8 cellular contexts compared by ENCODE assay signal in genomic region chr9:136949817-136950655, GRCh38. TPM values are rescaled to one million over a fixed set of nuclear protein-coding genes. Genes with fewer than 3 reads are reported as not detected.
DNase-seq lines count a peak whose midpoint lies in the region; TF ChIP-seq lines count a peak whose summit lies in the region.

No MANE protein-coding gene starts in this region.

- intact Hi-C loops in Caco-2 (cut with micrococcal nuclease; ENCODE audit: unreplicated experiment), result loop anchor here (2.0 to 10.0 kb wide), 4 partner anchors 47 to 163 kb away; partner anchors contain the start of genes ABCA2, AJM1, CLIC3 and PHPT1

- peak; percentile 99 for DNase-seq in Caco-2
- DNase-seq in GM20000 (ENCODE audit: low spot score), result peak; percentile 100
- peak; percentile 76 for DNase-seq in HT1080 (ENCODE audit: low read depth)
- DNase-seq in NOMO-1 treated with DMSO at 0.1 percent for 48 hours (lab: John Stamatoyannopoulos, UW; ENCODE audit: unreplicated experiment), result peak; percentile 94
- DNase-seq in activated CD8-positive, alpha-beta memory T cell treated with anti-CD3 and anti-CD28 coated beads, Interleukin-2, amount 50 U/mL, for 4 hours, result peak; percentile 97
- peak; percentile 99 for DNase-seq in epidermal melanocyte (ENCODE audit: insufficient read length, low spot score)
- peak; percentile 88 for DNase-seq in middle frontal gyrus (ENCODE audit: extremely low spot score, low spot score)
- DNase-seq in stimulated activated CD8-positive, alpha-beta memory T cell treated with anti-CD3 and anti-CD28 coated beads, Interleukin-2, amount 100 ng/mL, for 1 hour (ENCODE audit: low read depth in 2 of 2), result peak; percentile 92 to 95

- TF ChIP-seq CTCF in Caco-2 (IDR thresholded peaks at IDR 0.05; ENCODE audit: insufficient read depth in 1 of 2, low read depth in 1 of 2, low read length in 1 of 2, severe bottlenecking in 1 of 2, unreplicated experiment in 1 of 2) (peak; percentile 15 to 41), GM20000 (IDR thresholded peaks at IDR 0.05; ENCODE audit: extremely low read depth, missing control alignments) (no peak)

- POLR2A ChIA-PET in Caco-2 (lab: Charles Lee), result no interaction called here

- H3K4me3 ChIP-seq in Caco-2 (ENCODE audit: low read depth, low read length), result peak overlapping the region; percentile 60

- H3K4me3 Mint-ChIP-seq in Caco-2 (ENCODE audit: unreplicated experiment), result peak overlapping the region; percentile 76

- no peaks in the 10 kb centered on the region for H3K27me3 Mint-ChIP-seq in Caco-2 (ENCODE audit: insufficient read depth, unreplicated experiment)

- no peaks in the 10 kb centered on the region for H3K4me1 Mint-ChIP-seq in Caco-2 (ENCODE audit: low read depth, unreplicated experiment)

- H3K9me3 Mint-ChIP-seq in Caco-2 (ENCODE audit: unreplicated experiment), result no peaks in the 10 kb centered on the region

- no peaks in the 10 kb centered on the region for H3K27me3 ChIP-seq in Caco-2 (replicated peaks; ENCODE audit: control insufficient read depth, insufficient read depth, low read length)

- H3K4me1 ChIP-seq in Caco-2, result peaks cover 41% of the 10 kb centered on the region

- no peaks in the 10 kb centered on the region; the same call in 1 of the 2 replicates for H3K36me3 ChIP-seq in Caco-2 (ENCODE audit: control insufficient read depth, insufficient read depth, low read length)

- H3K36me3 Mint-ChIP-seq in Caco-2 (ENCODE audit: insufficient read depth, unreplicated experiment), result peaks cover 17% of the 10 kb centered on the region

- no peaks in the 10 kb centered on the region for H3K9me3 ChIP-seq in Caco-2

- CTCF ChIA-PET in Caco-2 (lab: Charles Lee), result interaction anchor here (0.6 to 2.6 kb wide), 4 partner anchors 80 to 136 kb away, joined by 5 to 42 read pairs (median 10); partner anchors contain the start of gene SAPCD2

- BruUV-seq in Caco-2 (replicated peaks; lab: Mats Ljungman, UMichigan), result TSS peak; percentile 74

- peak overlapping the region; percentile 94 for H3K27ac Mint-ChIP-seq in Caco-2 (ENCODE audit: unreplicated experiment)

RNA-seq across cellular contexts. Expression of gene LCN12, which starts 2.0 kb away (rescaled TPM):
- total RNA-seq in Caco-2 (2022), result 20.0 and 23.2 TPM in 2 replicates
- total RNA-seq in HT1080 (2014; rRNA removed; shearing (Covaris generic)), result not detected in 2 replicates
- polyA plus RNA-seq in HT1080 (2015; cell fraction: cytosol; rRNA removed), result 0.16 TPM in 1 of 2 replicates, not detected in the other
- polyA plus RNA-seq in HT1080 (2015; cell fraction: nucleus; rRNA removed), result 0.37 and 1.4 TPM in 2 replicates

RNA-seq across cellular contexts. Expression of gene C8G, which starts 5.0 kb away (rescaled TPM):
- total RNA-seq in Caco-2 (2022), result 0.77 and 1.3 TPM in 2 replicates
- total RNA-seq in HT1080 (2014; rRNA removed; shearing (Covaris generic)), result 0.47 TPM in 1 of 2 replicates, not detected in the other
- 1.1 TPM in 1 of 2 replicates, not detected in the other for polyA plus RNA-seq in HT1080 (2015; cell fraction: cytosol; rRNA removed)
- 5.8 TPM in 1 of 2 replicates, not detected in the other for polyA plus RNA-seq in HT1080 (2015; cell fraction: nucleus; rRNA removed)

RNA-seq across cellular contexts. Expression of gene FBXW5, which starts 5.5 kb away (rescaled TPM):
- 66.8 and 76.1 TPM in 2 replicates for total RNA-seq in Caco-2 (2022)
- total RNA-seq in HT1080 (2014; rRNA removed; shearing (Covaris generic)), result 171 and 188 TPM in 2 replicates
- 83.5 and 87.0 TPM in 2 replicates for polyA plus RNA-seq in HT1080 (2015; cell fraction: cytosol; rRNA removed)
- 221 and 225 TPM in 2 replicates for polyA plus RNA-seq in HT1080 (2015; cell fraction: nucleus; rRNA removed)

RNA-seq across cellular contexts. Expression of gene PTGDS, which starts 27.3 kb away (rescaled TPM):
- total RNA-seq in Caco-2 (2022), result not detected in 2 replicates
- total RNA-seq in HT1080 (2014; rRNA removed; shearing (Covaris generic)), result not detected in 2 replicates
- polyA plus RNA-seq in HT1080 (2015; cell fraction: cytosol; rRNA removed), result not detected in 2 replicates
- polyA plus RNA-seq in HT1080 (2015; cell fraction: nucleus; rRNA removed), result 0.91 TPM in 1 of 2 replicates, not detected in the other

RNA-seq across cellular contexts. Expression of gene LCNL1, which starts 32.8 kb away (rescaled TPM):
- total RNA-seq in Caco-2 (2022), result not detected in 2 replicates
- total RNA-seq in HT1080 (2014; rRNA removed; shearing (Covaris generic)), result not detected in 2 replicates
- polyA plus RNA-seq in HT1080 (2015; cell fraction: cytosol; rRNA removed), result not detected in 2 replicates
- polyA plus RNA-seq in HT1080 (2015; cell fraction: nucleus; rRNA removed), result 0.04 and 0.08 TPM in 2 replicates

Comparison
In these comparisons a context has a peak if more than half of its experiments do, and no peak if none do; other contexts are left out.
1. Peak in every context shown above with its lines: DNase-seq and H3K4me3 ChIP-seq.
2. RNA of gene LCN12, which starts 2.0 kb away (total RNA-seq): 20.0 to 23.2 TPM in Caco-2; not detected in HT1080; every median in the first group is over 10 times any median in the second.